ENCODE assay signal across 24 cellular contexts in genomic region chr3:170962426-170962825, GRCh38.
"Had no signal": no experiment of that assay in that cellular context is flagged by ENCODE, and none has a peak within 500 bp of the region (broad histone marks: within the 10 kb centered on the region; RNA-seq: fewer than 3 reads in every experiment).

No MANE protein-coding gene starts in this region.

- H3K4me3 ChIP-seq: ascending aorta, gastrocnemius medialis, heart left ventricle, left ventricle myocardium inferior, ovary, prostate gland, right atrium auricular region, tibial artery had no signal

- DNase-seq: activated CD4-positive, alpha-beta T cell treated with anti-CD3 and anti-CD28 coated beads for 48 hours; activated CD8-positive, alpha-beta memory T cell treated with anti-CD3 and anti-CD28 coated beads, Interleukin-2, amount 10 ng/mL, durations not matched to agents 7 days and 5 days; activated CD8-positive, alpha-beta T cell treated with anti-CD3 and anti-CD28 coated beads for 36 hours; activated gamma-delta T cell; activated T-cell treated with anti-CD3 and anti-CD28 coated beads for 4 hours; central memory CD4-positive, alpha-beta T cell; effector memory CD8-positive, alpha-beta T cell; gastrocnemius medialis; heart left ventricle; left ventricle myocardium inferior; mammary epithelial cell; ovary; stimulated activated CD4-positive, alpha-beta T cell treated with anti-CD3 and anti-CD28 coated beads, Interleukin-12 subunit alpha, Interleukin-12 subunit beta, amount 100 ng/mL, for 4 hours; stimulated activated CD4-positive, alpha-beta T cell treated with anti-CD3 and anti-CD28 coated beads, Interleukin-4, amount 100 ng/mL, for 4 hours; stimulated activated naive CD8-positive, alpha-beta T cell treated with anti-CD3 and anti-CD28 coated beads, Interleukin-15, Interleukin-2, amounts not matched to agents 100 U/mL and 50 U/mL, for 24 hours; tibial artery had no signal

- H3K4me3 Mint-ChIP-seq: activated CD8-positive, alpha-beta memory T cell treated with anti-CD3 and anti-CD28 coated beads, Interleukin-2, amount 10 ng/mL, durations not matched to agents 7 days and 5 days; activated CD8-positive, alpha-beta T cell treated with anti-CD3 and anti-CD28 coated beads for 36 hours; activated naive CD4-positive, alpha-beta T cell treated with anti-CD3 and anti-CD28 coated beads, Interleukin-2, amount 50 U/mL, for 24 hours; effector memory CD8-positive, alpha-beta T cell; mesothelial cell of epicardium; natural killer cell treated with Interleukin-12 subunit alpha and Interleukin-12 subunit beta and Interleukin-15 and Interleukin-18, amount 100 ng/mL, for 72 hours had no signal

- H3K4me1 Mint-ChIP-seq: activated naive CD4-positive, alpha-beta T cell treated with anti-CD3 and anti-CD28 coated beads, Interleukin-2, amount 50 U/mL, for 24 hours had no signal

- H3K36me3 Mint-ChIP-seq: activated CD8-positive, alpha-beta memory T cell treated with anti-CD3 and anti-CD28 coated beads, Interleukin-2, amount 10 ng/mL, durations not matched to agents 7 days and 5 days; activated naive CD4-positive, alpha-beta T cell treated with anti-CD3 and anti-CD28 coated beads, Interleukin-2, amount 50 U/mL, for 24 hours; mesothelial cell of epicardium; natural killer cell treated with Interleukin-12 subunit alpha and Interleukin-12 subunit beta and Interleukin-15 and Interleukin-18, amount 100 ng/mL, for 72 hours had no signal

- H3K27me3 Mint-ChIP-seq: activated CD8-positive, alpha-beta T cell treated with anti-CD3 and anti-CD28 coated beads for 36 hours; activated naive CD4-positive, alpha-beta T cell treated with anti-CD3 and anti-CD28 coated beads, Interleukin-2, amount 50 U/mL, for 24 hours had no signal

- H3K27ac Mint-ChIP-seq: activated CD8-positive, alpha-beta memory T cell treated with anti-CD3 and anti-CD28 coated beads, Interleukin-2, amount 10 ng/mL, durations not matched to agents 7 days and 5 days; activated CD8-positive, alpha-beta T cell treated with anti-CD3 and anti-CD28 coated beads for 36 hours; activated naive CD4-positive, alpha-beta T cell treated with anti-CD3 and anti-CD28 coated beads, Interleukin-2, amount 50 U/mL, for 24 hours; effector memory CD8-positive, alpha-beta T cell; mesothelial cell of epicardium; natural killer cell treated with Interleukin-12 subunit alpha and Interleukin-12 subunit beta and Interleukin-15 and Interleukin-18, amount 100 ng/mL, for 72 hours had no signal

- ATAC-seq: activated CD8-positive, alpha-beta memory T cell treated with anti-CD3 and anti-CD28 coated beads, Interleukin-2, amount 10 ng/mL, durations not matched to agents 7 days and 5 days; activated CD8-positive, alpha-beta T cell treated with anti-CD3 and anti-CD28 coated beads for 36 hours; effector memory CD8-positive, alpha-beta T cell; esophagus mucosa; gastrocnemius medialis; heart left ventricle; natural killer cell treated with Interleukin-12 subunit alpha and Interleukin-12 subunit beta and Interleukin-15 and Interleukin-18, amount 100 ng/mL, for 72 hours; stimulated activated naive CD8-positive, alpha-beta T cell treated with anti-CD3 and anti-CD28 coated beads, Interleukin-15, Interleukin-2, amounts not matched to agents 100 U/mL and 50 U/mL, for 24 hours had no signal

- H3K36me3 ChIP-seq: ascending aorta, brain microvascular endothelial cell, gastrocnemius medialis, heart left ventricle, left ventricle myocardium inferior, ovary, prostate gland, right atrium auricular region, tibial artery had no signal

- H3K9me3 ChIP-seq: ascending aorta, gastrocnemius medialis, heart left ventricle, left ventricle myocardium inferior, ovary, prostate gland, right atrium auricular region, tibial artery had no signal

- H3K4me1 ChIP-seq: ascending aorta, gastrocnemius medialis, prostate gland, right atrium auricular region, tibial artery had no signal

- H3K9me3 Mint-ChIP-seq: activated CD8-positive, alpha-beta T cell treated with anti-CD3 and anti-CD28 coated beads for 36 hours; activated naive CD4-positive, alpha-beta T cell treated with anti-CD3 and anti-CD28 coated beads, Interleukin-2, amount 50 U/mL, for 24 hours; effector memory CD8-positive, alpha-beta T cell; mesothelial cell of epicardium; natural killer cell treated with Interleukin-12 subunit alpha and Interleukin-12 subunit beta and Interleukin-15 and Interleukin-18, amount 100 ng/mL, for 72 hours had no signal

- H3K27ac ChIP-seq: ascending aorta, brain microvascular endothelial cell, gastrocnemius medialis, left ventricle myocardium inferior, ovary, prostate gland, right atrium auricular region, tibial artery had no signal

- H3K27me3 ChIP-seq: ascending aorta, brain microvascular endothelial cell, gastrocnemius medialis, heart left ventricle, ovary, right atrium auricular region, tibial artery had no signal
